ENCODE assay signal across 8 cellular contexts in the genomic region with DNA sequence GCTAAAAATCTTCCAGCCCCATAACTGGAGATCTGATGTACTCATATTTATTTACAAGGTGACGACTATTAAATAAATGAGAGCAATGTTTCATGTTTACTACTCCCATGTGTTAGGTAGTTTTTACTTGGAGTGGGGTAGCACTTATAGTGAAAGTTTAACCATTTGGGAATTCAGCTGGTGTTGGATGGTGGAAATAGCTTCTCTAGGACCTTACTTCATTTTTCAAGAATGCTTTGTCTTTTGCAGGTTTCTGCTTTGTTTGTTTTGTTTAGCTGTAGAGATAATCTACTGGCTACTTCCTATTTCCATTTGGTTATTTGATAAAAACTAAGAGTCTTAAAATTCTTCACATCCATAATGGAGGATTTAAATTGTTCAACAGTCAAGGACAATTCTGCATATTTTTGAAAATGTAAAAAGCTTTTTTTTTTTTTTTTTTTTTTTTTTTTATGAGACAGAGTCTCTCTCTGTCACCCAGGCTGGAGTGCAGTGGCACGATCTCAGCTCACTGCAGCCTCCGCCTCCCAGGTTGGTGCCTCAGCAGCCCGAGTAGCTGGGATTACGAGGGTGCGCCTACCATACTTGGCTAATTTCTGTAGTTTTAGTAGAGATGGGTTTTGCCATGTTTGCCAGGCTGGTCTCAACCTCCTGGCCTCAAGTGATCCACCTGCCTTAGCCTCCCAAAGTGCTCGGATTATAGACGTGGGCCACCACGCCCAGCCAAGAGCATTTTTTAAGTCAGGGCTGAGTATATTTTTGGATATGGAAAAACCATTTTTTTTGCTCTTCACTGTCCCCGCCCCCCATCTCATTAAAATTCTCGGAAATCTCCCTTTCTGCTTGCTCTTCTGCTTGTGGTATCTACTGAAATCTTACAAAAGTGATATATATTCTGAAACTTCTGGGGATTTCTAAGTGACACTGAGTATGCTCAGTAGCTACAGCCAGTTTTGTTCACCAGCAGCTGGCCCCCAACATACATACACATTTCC. TPM values are rescaled to one million over a fixed set of nuclear protein-coding genes. Genes with fewer than 3 reads are reported as not detected.
DNase-seq lines count a peak whose midpoint lies in the region; ATAC-seq and TF ChIP-seq lines count a peak whose summit lies in the region.

No MANE protein-coding gene starts in this region.

- H3K9me3 Mint-ChIP-seq in CD4-positive, alpha-beta T cell: no peaks in the 10 kb centered on the region
- H3K9me3 Mint-ChIP-seq in activated naive CD4-positive, alpha-beta T cell treated with anti-CD3 and anti-CD28 coated beads, Interleukin-2, amount 10 ng/mL, durations not matched to agents 7 days and 5 days: peaks cover 3% of the 10 kb centered on the region
- no peaks in the 10 kb centered on the region for H3K9me3 Mint-ChIP-seq in stimulated activated effector memory CD8-positive, alpha-beta T cell treated with anti-CD3 and anti-CD28 coated beads, Interleukin-12 subunit alpha, Interleukin-12 subunit beta, amount 100 ng/mL, for 72 hours

- CTCF ChIA-PET in CD4-positive, alpha-beta T cell (lab: Charles Lee): interaction anchor here (1.3 to 2.4 kb wide), 3 partner anchors 8 to 17 kb away, joined by 5 to 11 read pairs (median 7); no protein-coding TSS in a partner anchor
- CTCF ChIA-PET in activated naive CD4-positive, alpha-beta T cell treated with anti-CD3 and anti-CD28 coated beads, Interleukin-2, amount 10 ng/mL, durations not matched to agents 7 days and 5 days (lab: Charles Lee): interaction anchor here (0.6 to 2.6 kb wide), 9 partner anchors 8 to 75 kb away, joined by 3 to 15 read pairs (median 4); no protein-coding TSS in a partner anchor

- peaks cover 29% of the 10 kb centered on the region for H3K4me1 Mint-ChIP-seq in CD4-positive, alpha-beta T cell (ENCODE audit: low read depth)
- H3K4me1 Mint-ChIP-seq in activated naive CD4-positive, alpha-beta T cell treated with anti-CD3 and anti-CD28 coated beads, Interleukin-2, amount 10 ng/mL, durations not matched to agents 7 days and 5 days: peaks cover 38% of the 10 kb centered on the region
- H3K4me1 Mint-ChIP-seq in stimulated activated effector memory CD8-positive, alpha-beta T cell treated with anti-CD3 and anti-CD28 coated beads, Interleukin-12 subunit alpha, Interleukin-12 subunit beta, amount 100 ng/mL, for 72 hours: peaks cover 30% of the 10 kb centered on the region

- no peaks in the 10 kb centered on the region for H3K27me3 Mint-ChIP-seq in CD4-positive, alpha-beta T cell
- H3K27me3 Mint-ChIP-seq in activated naive CD4-positive, alpha-beta T cell treated with anti-CD3 and anti-CD28 coated beads, Interleukin-2, amount 10 ng/mL, durations not matched to agents 7 days and 5 days: no peaks in the 10 kb centered on the region

- ATAC-seq in CD4-positive, alpha-beta T cell (ENCODE audit: poor library complexity): no peak
- ATAC-seq in GM21390 (IDR thresholded peaks at IDR 0.05; ENCODE audit: unreplicated experiment): peak; percentile 29
- ATAC-seq in left lung: peak; percentile 6
- peak; percentile 78 for ATAC-seq in stimulated activated effector memory CD8-positive, alpha-beta T cell treated with anti-CD3 and anti-CD28 coated beads, Interleukin-12 subunit alpha, Interleukin-12 subunit beta, amount 100 ng/mL, for 72 hours

- peak overlapping the region; percentile 31 to 34 for H3K4me3 ChIP-seq in left lung

- peaks cover 0 to 6% of the 10 kb centered on the region in 2 donors for H3K4me1 ChIP-seq in left lung

- TF ChIP-seq CTCF in CD4-positive, alpha-beta T cell (IDR thresholded peaks at IDR 0.05): no peak
- TF ChIP-seq CTCF in left lung (IDR thresholded peaks at IDR 0.05): no peak

- peak in 7 of 10 experiments; percentile 24 to 51 (median 32) for DNase-seq in CD4-positive, alpha-beta T cell
- peak; percentile 76 for DNase-seq in activated naive CD4-positive, alpha-beta T cell treated with anti-CD3 and anti-CD28 coated beads, Interleukin-2, amount 10 ng/mL, durations not matched to agents 7 days and 5 days
- DNase-seq in left lung (peak in 1 of 2 donors; percentile 14), nucleus accumbens (lab: John Stamatoyannopoulos, UW) (no peak), mesenteric fat pad (ENCODE audit: low spot score) (no peak)
- DNase-seq in stimulated activated effector memory CD8-positive, alpha-beta T cell treated with anti-CD3 and anti-CD28 coated beads, Interleukin-12 subunit alpha, Interleukin-12 subunit beta, amount 100 ng/mL, for 72 hours (ENCODE audit: low spot score in 2 of 2): peak in 1 of 2 donors; percentile 84

- H3K36me3 ChIP-seq in KOPT-K1 (ENCODE audit: insufficient read depth, low read length) (no peaks in the 10 kb centered on the region), left lung (no peaks in the 10 kb centered on the region)

- peak overlapping the region; percentile 73 for H3K4me3 Mint-ChIP-seq in CD4-positive, alpha-beta T cell
- no peak overlapping the region for H3K4me3 Mint-ChIP-seq in activated naive CD4-positive, alpha-beta T cell treated with anti-CD3 and anti-CD28 coated beads, Interleukin-2, amount 10 ng/mL, durations not matched to agents 7 days and 5 days
- H3K4me3 Mint-ChIP-seq in stimulated activated effector memory CD8-positive, alpha-beta T cell treated with anti-CD3 and anti-CD28 coated beads, Interleukin-12 subunit alpha, Interleukin-12 subunit beta, amount 100 ng/mL, for 72 hours: no peak overlapping the region

- H3K27ac ChIP-seq in CD4-positive, alpha-beta T cell (ENCODE audit: low read depth, low read length): peak overlapping the region; percentile 89
- H3K27ac ChIP-seq in KOPT-K1 (ENCODE audit: low read depth, low read length, poor library complexity, severe bottlenecking) (peak overlapping the region; percentile 78), left lung (peak overlapping the region; percentile 14 to 58)

- no peaks in the 10 kb centered on the region for H3K9me3 ChIP-seq in CD4-positive, alpha-beta T cell (ENCODE audit: control insufficient read depth, low read length)
- no peaks in the 10 kb centered on the region for H3K9me3 ChIP-seq in KOPT-K1 (ENCODE audit: insufficient read depth, low read length, poor library complexity, severe bottlenecking)
- no peaks in the 10 kb centered on the region for H3K9me3 ChIP-seq in left lung

- H3K27me3 ChIP-seq in CD4-positive, alpha-beta T cell (ENCODE audit: control insufficient read depth, insufficient read depth, low read length): no peaks in the 10 kb centered on the region
- H3K27me3 ChIP-seq in left lung: no peaks in the 10 kb centered on the region

- intact Hi-C loops in CD4-positive, alpha-beta T cell (cut with DNase I, micrococcal nuclease): loop anchor here (5.0 to 10.0 kb wide), 3 partner anchors 61 to 179 kb away; a partner anchor contains a TSS
- intact Hi-C loops in left lung (cut with DNase I): no loop called here

- POLR2A ChIA-PET in CD4-positive, alpha-beta T cell (lab: Charles Lee): interaction anchor here (0.7 to 2.8 kb wide), 16 partner anchors 8 to 178 kb away, joined by 3 to 33 read pairs (median 6); a partner anchor contains a TSS

- no peak overlapping the region for H3K27ac Mint-ChIP-seq in CD4-positive, alpha-beta T cell
- H3K27ac Mint-ChIP-seq in activated naive CD4-positive, alpha-beta T cell treated with anti-CD3 and anti-CD28 coated beads, Interleukin-2, amount 10 ng/mL, durations not matched to agents 7 days and 5 days: no peak overlapping the region
- H3K27ac Mint-ChIP-seq in stimulated activated effector memory CD8-positive, alpha-beta T cell treated with anti-CD3 and anti-CD28 coated beads, Interleukin-12 subunit alpha, Interleukin-12 subunit beta, amount 100 ng/mL, for 72 hours: no peak overlapping the region

- no peaks in the 10 kb centered on the region for H3K36me3 Mint-ChIP-seq in CD4-positive, alpha-beta T cell (ENCODE audit: low read depth)
- H3K36me3 Mint-ChIP-seq in activated naive CD4-positive, alpha-beta T cell treated with anti-CD3 and anti-CD28 coated beads, Interleukin-2, amount 10 ng/mL, durations not matched to agents 7 days and 5 days: peaks cover 20% of the 10 kb centered on the region
- peaks cover 7% of the 10 kb centered on the region for H3K36me3 Mint-ChIP-seq in stimulated activated effector memory CD8-positive, alpha-beta T cell treated with anti-CD3 and anti-CD28 coated beads, Interleukin-12 subunit alpha, Interleukin-12 subunit beta, amount 100 ng/mL, for 72 hours

RNA-seq across cellular contexts. Expression of a gene that starts 1.4 kb away (rescaled TPM):
- 1 to 10 TPM; 1.6 to 2.2 TPM for total RNA-seq in CD4-positive, alpha-beta T cell
- total RNA-seq in left lung (under 1 TPM; 0.20 to 0.52 TPM), mesenteric fat pad (26.0 TPM)

Comparison
In these comparisons a context has a peak if more than half of its experiments do, and no peak if none do; other contexts are left out.
1. DNase-seq: peak in CD4-positive, alpha-beta T cell (7 of 10) and activated naive CD4-positive, alpha-beta T cell treated with anti-CD3 and anti-CD28 coated beads, Interleukin-2, amount 10 ng/mL, durations not matched to agents 7 days and 5 days (single experiment); none in nucleus accumbens (0 of 56) and mesenteric fat pad (single experiment).
2. H3K27ac ChIP-seq: peak in every context shown above with its lines; median percentile 89 in CD4-positive, alpha-beta T cell; 78 in KOPT-K1; 36 in left lung.
3. intact Hi-C loops: an anchor here in CD4-positive, alpha-beta T cell (5.0 to 10.0 kb wide); none called in left lung.